ENCODE assay signal across 22 cellular contexts in genomic region chr4:7342581-7343352, GRCh38.
"Had no signal": no experiment of that assay in that cellular context is flagged by ENCODE, and none has a peak within 500 bp of the region (broad histone marks: within the 10 kb centered on the region; RNA-seq: fewer than 3 reads in every experiment).

No MANE protein-coding gene starts in this region.

- H3K4me3 ChIP-seq: body of pancreas, gastrocnemius medialis, heart left ventricle, neural progenitor cell, skin epidermis, suprapubic skin, upper lobe of left lung had no signal

- DNase-seq: activated CD4-positive, alpha-beta memory T cell treated with anti-CD3 and anti-CD28 coated beads for 36 hours; activated CD4-positive, alpha-beta T cell treated with anti-CD3 and anti-CD28 coated beads for 1 hour; activated T-cell treated with anti-CD3 and anti-CD28 coated beads, Interleukin-2, amount 50 U/mL, for 24 hours; amniotic stem cell; body of pancreas; erythroblast; gastrocnemius medialis; left colon; mammary epithelial cell; retina; stimulated activated CD4-positive, alpha-beta T cell treated with anti-CD3 and anti-CD28 coated beads, Interleukin-4, amount 100 ng/mL, for 4 hours; stimulated activated CD8-positive, alpha-beta memory T cell treated with anti-CD3 and anti-CD28 coated beads, Interleukin-4, amount 100 ng/mL, for 48 hours; stimulated activated naive CD8-positive, alpha-beta T cell treated with anti-CD3 and anti-CD28 coated beads, Interleukin-15, Interleukin-2, amounts not matched to agents 100 U/mL and 50 U/mL, for 24 hours; upper lobe of left lung had no signal

- H3K36me3 ChIP-seq: gastrocnemius medialis, heart left ventricle, neural progenitor cell, suprapubic skin, upper lobe of left lung had no signal

- H3K4me3 Mint-ChIP-seq: activated CD4-positive, alpha-beta memory T cell treated with anti-CD3 and anti-CD28 coated beads for 36 hours; activated naive CD4-positive, alpha-beta T cell treated with anti-CD3 and anti-CD28 coated beads, Interleukin-2, amount 50 U/mL, for 24 hours; activated T-cell treated with anti-CD3 and anti-CD28 coated beads, Interleukin-2, amount 50 U/mL, for 24 hours; central memory CD8-positive, alpha-beta T cell; neural progenitor cell had no signal

- H3K9me3 Mint-ChIP-seq: activated naive CD4-positive, alpha-beta T cell treated with anti-CD3 and anti-CD28 coated beads, Interleukin-2, amount 50 U/mL, for 24 hours had no signal

- H3K9me3 ChIP-seq: body of pancreas, gastrocnemius medialis had no signal

- H3K4me1 Mint-ChIP-seq: activated naive CD4-positive, alpha-beta T cell treated with anti-CD3 and anti-CD28 coated beads, Interleukin-2, amount 50 U/mL, for 24 hours; central memory CD8-positive, alpha-beta T cell had no signal

- H3K36me3 Mint-ChIP-seq: activated CD4-positive, alpha-beta memory T cell treated with anti-CD3 and anti-CD28 coated beads for 36 hours; activated naive CD4-positive, alpha-beta T cell treated with anti-CD3 and anti-CD28 coated beads, Interleukin-2, amount 50 U/mL, for 24 hours had no signal

- H3K27me3 ChIP-seq: body of pancreas, gastrocnemius medialis, heart left ventricle, neural progenitor cell, suprapubic skin, upper lobe of left lung had no signal

- H3K27ac ChIP-seq: body of pancreas, gastrocnemius medialis, heart left ventricle, neural progenitor cell, parathyroid adenoma, skin epidermis, suprapubic skin, upper lobe of left lung, VCaP had no signal

- H3K27ac Mint-ChIP-seq: activated CD4-positive, alpha-beta memory T cell treated with anti-CD3 and anti-CD28 coated beads for 36 hours; activated naive CD4-positive, alpha-beta T cell treated with anti-CD3 and anti-CD28 coated beads, Interleukin-2, amount 50 U/mL, for 24 hours; activated T-cell treated with anti-CD3 and anti-CD28 coated beads, Interleukin-2, amount 50 U/mL, for 24 hours; neural progenitor cell had no signal

- H3K4me1 ChIP-seq: body of pancreas, gastrocnemius medialis, heart left ventricle, neural progenitor cell, parathyroid adenoma, suprapubic skin, upper lobe of left lung had no signal

- H3K27me3 Mint-ChIP-seq: activated naive CD4-positive, alpha-beta T cell treated with anti-CD3 and anti-CD28 coated beads, Interleukin-2, amount 50 U/mL, for 24 hours; activated T-cell treated with anti-CD3 and anti-CD28 coated beads, Interleukin-2, amount 50 U/mL, for 24 hours; central memory CD8-positive, alpha-beta T cell had no signal
